Comparison of ENCODE assay signal across 21 cellular contexts in genomic region chr11:60934790-60935605, GRCh38. TPM values are rescaled to one million over a fixed set of nuclear protein-coding genes. Genes with fewer than 3 reads are reported as not detected.
DNase-seq lines count a peak whose midpoint lies in the region; ATAC-seq and TF ChIP-seq lines count a peak whose summit lies in the region.
"Had no signal": no experiment of that assay in that cellular context is flagged by ENCODE, and none has a peak within 500 bp of the region (broad histone marks: within the 10 kb centered on the region; RNA-seq: fewer than 3 reads in every experiment).

No MANE protein-coding gene starts in this region.

- TF ChIP-seq CTCF in heart right ventricle (IDR thresholded peaks at IDR 0.05) (no peak), spleen (IDR thresholded peaks at IDR 0.05 in 8 of 11, conservative IDR thresholded peaks at IDR 0.05 in 3 of 11) (no peak), sigmoid colon (IDR thresholded peaks at IDR 0.05) (no peak), tibial nerve (IDR thresholded peaks at IDR 0.05) (no peak)

- H3K4me3 ChIP-seq in heart right ventricle: no peak overlapping the region
- no peak overlapping the region for H3K4me3 ChIP-seq in spleen
- H3K4me3 ChIP-seq in sigmoid colon: no peak overlapping the region
- H3K4me3 ChIP-seq in tibial nerve: no peak overlapping the region
- H3K4me3 ChIP-seq: GM23248, K562 had no signal

- peak; percentile 37 for TF ChIP-seq POLR2A in GM19099 (IDR thresholded peaks at IDR 0.05; ENCODE audit: extremely low read depth, insufficient read length, low read depth)
- no peak for TF ChIP-seq POLR2A in spleen (IDR thresholded peaks at IDR 0.05)
- no peak for TF ChIP-seq POLR2A in sigmoid colon (IDR thresholded peaks at IDR 0.05)
- no peak for TF ChIP-seq POLR2A in tibial nerve (IDR thresholded peaks at IDR 0.05)

- H3K4me1 Mint-ChIP-seq in dendritic cell treated with granulocyte-macrophage colony-stimulating factor and Interleukin-4, amounts not matched to agents 40 ng/mL and 50 ng/mL, for 4 days (ENCODE audit: low read depth): peaks cover 51% of the 10 kb centered on the region

- peaks cover 42% of the 10 kb centered on the region for H3K36me3 Mint-ChIP-seq in dendritic cell treated with granulocyte-macrophage colony-stimulating factor and Interleukin-4, amounts not matched to agents 40 ng/mL and 50 ng/mL, for 4 days (ENCODE audit: low read depth)

- DNase-seq in Right ventricle myocardium inferior (ENCODE audit: missing footprints) (peak; percentile 41), heart right ventricle (no peak), spleen (peak; percentile 80), sigmoid colon (no peak), tibial nerve (ENCODE audit: low spot score in 2 of 2) (no peak), mesenteric fat pad (ENCODE audit: low spot score) (no peak)
- DNase-seq: DMS79 treated with DMSO at 0.1 percent for 48 hours, GM23248, HCEC 1CT, NCI-H1105 treated with DMSO at 0.1 percent for 48 hours, NCI-H1694, NCI-H2107, NCI-H510A, NCI-H748 treated with DMSO at 0.1 percent for 48 hours, SHP77 treated with DMSO at 0.1 percent for 48 hours, SK-N-SH had no signal

- intact Hi-C loops in Right ventricle myocardium inferior (cut with DNase I) (no loop called here), heart right ventricle (cut with DNase I) (no loop called here), spleen (cut with DNase I; ENCODE audit: low total_unique reads) (no loop called here), sigmoid colon (cut with DNase I) (no loop called here)
- intact Hi-C loops in dendritic cell treated with granulocyte-macrophage colony-stimulating factor and Interleukin-4, amounts not matched to agents 40 ng/mL and 50 ng/mL, for 4 days (cut with micrococcal nuclease): no loop called here

- H3K36me3 ChIP-seq in heart right ventricle (peaks cover 0 to 54% (median 6%) of the 10 kb centered on the region in 9 donors), spleen (peaks cover 0 to 43% (median 31%) of the 10 kb centered on the region in 6 donors), sigmoid colon (peaks cover 0 to 20% (median 3%) of the 10 kb centered on the region in 4 donors), tibial nerve (peaks cover 0 to 63% (median 6%) of the 10 kb centered on the region in 3 donors)

- peak overlapping the region; percentile 4 for H3K27ac Mint-ChIP-seq in dendritic cell treated with granulocyte-macrophage colony-stimulating factor and Interleukin-4, amounts not matched to agents 40 ng/mL and 50 ng/mL, for 4 days

- ATAC-seq in Right ventricle myocardium inferior (no peak), heart right ventricle (no peak)

- H3K9me3 ChIP-seq in heart right ventricle (no peaks in the 10 kb centered on the region), spleen (no peaks in the 10 kb centered on the region), sigmoid colon (no peaks in the 10 kb centered on the region), tibial nerve (no peaks in the 10 kb centered on the region)
- H3K9me3 ChIP-seq: SK-N-SH had no signal

- peaks cover 17% of the 10 kb centered on the region for H3K27me3 Mint-ChIP-seq in dendritic cell treated with granulocyte-macrophage colony-stimulating factor and Interleukin-4, amounts not matched to agents 40 ng/mL and 50 ng/mL, for 4 days

- TF ChIP-seq EP300 in sigmoid colon (IDR thresholded peaks at IDR 0.05) (no peak), tibial nerve (IDR thresholded peaks at IDR 0.05) (no peak)

- peaks cover 0 to 25% (median 13%) of the 10 kb centered on the region in 9 donors for H3K4me1 ChIP-seq in heart right ventricle
- H3K4me1 ChIP-seq in spleen: peaks cover 0 to 59% (median 28%) of the 10 kb centered on the region in 6 donors
- peaks cover 0 to 6% (median 4%) of the 10 kb centered on the region in 4 donors for H3K4me1 ChIP-seq in sigmoid colon
- peaks cover 0 to 15% (median 0%) of the 10 kb centered on the region in 4 donors for H3K4me1 ChIP-seq in tibial nerve

- H3K9me3 Mint-ChIP-seq in dendritic cell treated with granulocyte-macrophage colony-stimulating factor and Interleukin-4, amounts not matched to agents 40 ng/mL and 50 ng/mL, for 4 days: no peaks in the 10 kb centered on the region

- H3K27me3 ChIP-seq in heart right ventricle (no peaks in the 10 kb centered on the region), spleen (replicated peaks in 1 of 7) (no peaks in the 10 kb centered on the region), sigmoid colon (no peaks in the 10 kb centered on the region), tibial nerve (no peaks in the 10 kb centered on the region)

- H3K4me3 Mint-ChIP-seq in dendritic cell treated with granulocyte-macrophage colony-stimulating factor and Interleukin-4, amounts not matched to agents 40 ng/mL and 50 ng/mL, for 4 days: no peak overlapping the region

- H3K27ac ChIP-seq in heart right ventricle (no peak overlapping the region), spleen (peak overlapping the region in 3 of 8 donors; percentile 21 to 56 (median 32)), sigmoid colon (no peak overlapping the region), tibial nerve (no peak overlapping the region)
- H3K27ac ChIP-seq: 22Rv1, GM23248 had no signal

- 90 to 92% methylated on average over 21 of the region's 21 CpGs for WGBS in heart right ventricle, 2 donors
- 74 to 88% (median 80%) methylated on average over 15 to 21 of the region's 21 CpGs for WGBS in spleen, 5 donors
- WGBS in sigmoid colon, 2 donors: 82 to 86% methylated on average over 21 of the region's 21 CpGs
- WGBS in tibial nerve, 2 donors: 73 to 78% methylated on average over 21 of the region's 21 CpGs

RNA-seq across cellular contexts. Expression of gene TMEM132A, which starts 10.7 kb away (rescaled TPM):
- 6.3 TPM for total RNA-seq in Right ventricle myocardium inferior
- total RNA-seq in heart right ventricle: 10 to 100 TPM in 2 of 10 donors, 1 to 10 TPM in 8; 3.7 to 12.9 (median 6.5) TPM
- 10 to 100 TPM; 10.0 to 16.4 TPM for polyA plus RNA-seq in heart right ventricle
- total RNA-seq in spleen: 10 to 100 TPM in 4 of 7 donors, 1 to 10 TPM in 3; 5.6 to 15.6 (median 13.0) TPM
- 10 to 100 TPM in 1 of 3 donors, 1 to 10 TPM in 2; 5.7 to 11.4 (median 7.1) TPM for polyA plus RNA-seq in spleen
- total RNA-seq in sigmoid colon: 10 to 100 TPM in 1 of 4 donors, 1 to 10 TPM in 2, under 1 TPM in 1; 0.49 to 17.4 (median 2.9) TPM
- polyA plus RNA-seq in sigmoid colon: 1 to 10 TPM in 2 of 3 donors, under 1 TPM in 1; 0.60 to 8.5 (median 2.3) TPM
- 10 to 100 TPM; 15.9 to 41.9 (median 26.6) TPM for total RNA-seq in tibial nerve
- total RNA-seq in mesenteric fat pad: 6.7 TPM

RNA-seq across cellular contexts. Expression of gene SLC15A3, which starts 17.0 kb away (rescaled TPM):
- total RNA-seq in Right ventricle myocardium inferior (20.8 TPM), heart right ventricle (10 to 100 TPM in 9 of 10 donors, 1 to 10 TPM in 1; 9.5 to 52.4 (median 18.5) TPM), spleen (100 to 1,000 TPM in 4 of 7 donors, 10 to 100 TPM in 3; 62.9 to 133 (median 114) TPM), sigmoid colon (10 to 100 TPM; 12.8 to 43.9 (median 28.6) TPM), tibial nerve (10 to 100 TPM; 32.2 to 94.4 (median 64.8) TPM), mesenteric fat pad (47.4 TPM)
- polyA plus RNA-seq in heart right ventricle (10 to 100 TPM; 21.3 to 36.9 TPM), spleen (100 to 1,000 TPM in 2 of 3 donors, 10 to 100 TPM in 1; 83.8 to 139 (median 115) TPM), sigmoid colon (10 to 100 TPM; 13.8 to 32.0 (median 21.3) TPM)
- polyA plus RNA-seq: SK-N-SH had no signal

RNA-seq across cellular contexts. Expression of gene TMEM109, which starts 21.0 kb away (rescaled TPM):
- total RNA-seq in Right ventricle myocardium inferior (97.5 TPM), heart right ventricle (100 to 1,000 TPM in 2 of 10 donors, 10 to 100 TPM in 8; 78.6 to 115 (median 92.7) TPM), spleen (100 to 1,000 TPM in 6 of 7 donors, 10 to 100 TPM in 1; 82.1 to 125 (median 109) TPM), sigmoid colon (100 to 1,000 TPM in 2 of 4 donors, 10 to 100 TPM in 2; 86.2 to 115 (median 98.4) TPM), tibial nerve (100 to 1,000 TPM; 173 to 300 (median 197) TPM), mesenteric fat pad (116 TPM)
- polyA plus RNA-seq in heart right ventricle (100 to 1,000 TPM in 1 of 2 donors, 10 to 100 TPM in 1; 53.3 to 121 TPM), spleen (10 to 100 TPM; 53.6 to 84.7 (median 84.5) TPM), sigmoid colon (10 to 100 TPM; 16.2 to 57.7 (median 17.3) TPM)

RNA-seq across cellular contexts. Expression of gene PRPF19, which starts 28.6 kb away (rescaled TPM):
- total RNA-seq in Right ventricle myocardium inferior (41.1 TPM), heart right ventricle (10 to 100 TPM; 32.0 to 49.7 (median 39.4) TPM), spleen (10 to 100 TPM; 58.7 to 81.1 (median 73.4) TPM), sigmoid colon (10 to 100 TPM; 37.1 to 52.5 (median 38.9) TPM), tibial nerve (10 to 100 TPM; 49.6 to 92.0 (median 55.5) TPM), mesenteric fat pad (68.3 TPM)
- polyA plus RNA-seq in heart right ventricle (10 to 100 TPM; 50.3 to 53.0 TPM), spleen (10 to 100 TPM; 65.2 to 76.7 (median 66.4) TPM), sigmoid colon (10 to 100 TPM; 41.2 to 92.3 (median 42.0) TPM)

RNA-seq across cellular contexts. Expression of gene CD6, which starts 36.5 kb away (rescaled TPM):
- total RNA-seq in Right ventricle myocardium inferior: 0.22 TPM
- 1 to 10 TPM in 2 of 10 donors, under 1 TPM in 7, not detected in 1; 0.17 to 4.5 (median 0.46) TPM for total RNA-seq in heart right ventricle
- under 1 TPM; 0.07 to 0.12 TPM for polyA plus RNA-seq in heart right ventricle
- total RNA-seq in spleen: 10 to 100 TPM; 13.4 to 47.6 (median 31.4) TPM
- polyA plus RNA-seq in spleen: 10 to 100 TPM; 10.9 to 21.8 (median 20.3) TPM
- total RNA-seq in sigmoid colon: 1 to 10 TPM in 2 of 4 donors, under 1 TPM in 1, not detected in 1; 0.81 to 1.9 (median 1.2) TPM
- polyA plus RNA-seq in sigmoid colon: 10 to 100 TPM in 1 of 3 donors, under 1 TPM in 2; under 0.01 to 14.1 (median 0.23) TPM
- 1 to 10 TPM in 2 of 4 donors, under 1 TPM in 1, not detected in 1; 0.59 to 3.6 (median 2.7) TPM for total RNA-seq in tibial nerve
- 0.87 TPM for total RNA-seq in mesenteric fat pad
- total RNA-seq: GM23248, RPMI7951 had no signal
- polyA plus RNA-seq: GM23248, K562, SK-N-SH had no signal

Comparison
In these comparisons a context has a peak if more than half of its experiments do, and no peak if none do; other contexts are left out.
1. DNase-seq: peak in Right ventricle myocardium inferior (single experiment) and spleen (single experiment); none in heart right ventricle (0 of 2), sigmoid colon (single experiment), tibial nerve (0 of 2) and mesenteric fat pad (single experiment).